Comparison of ENCODE assay signal across 8 cellular contexts in the genomic region with DNA sequence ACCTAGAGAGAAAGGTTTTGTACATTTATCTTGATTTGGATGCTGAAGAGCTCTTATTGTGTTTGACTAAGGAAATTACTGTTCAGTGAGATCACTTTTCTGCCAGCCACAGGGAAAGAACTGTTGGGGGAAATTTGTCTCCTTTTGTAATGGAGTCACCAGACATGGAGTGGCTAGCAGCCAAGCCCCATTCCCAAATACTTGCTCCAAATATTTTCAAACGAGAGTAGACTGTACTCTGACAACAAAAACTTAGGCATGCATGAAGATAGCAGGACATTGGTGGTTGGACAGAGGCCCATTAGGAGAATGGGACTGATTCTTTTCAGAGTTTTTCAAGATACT. TPM values are rescaled to one million over a fixed set of nuclear protein-coding genes. Genes with fewer than 3 reads are reported as not detected.
DNase-seq lines count a peak whose midpoint lies in the region; ATAC-seq and TF ChIP-seq lines count a peak whose summit lies in the region.

No MANE protein-coding gene starts in this region.

- H3K27ac ChIP-seq in 22Rv1 (peak overlapping the region; percentile 1; the same call in 1 of the 2 replicates), cingulate gyrus (ENCODE audit: low read depth, low read length) (peak overlapping the region; percentile 21), lower lobe of right lung (peak overlapping the region; percentile 42)

- peak; percentile 77 to 95 for ATAC-seq in lower lobe of right lung
- no peak for ATAC-seq in HG02852 (IDR thresholded peaks at IDR 0.05; ENCODE audit: unreplicated experiment)

- no peaks in the 10 kb centered on the region for H3K9me3 ChIP-seq in lower lobe of right lung

- intact Hi-C loops in lower lobe of right lung (cut with DNase I): no loop called here

- H3K4me1 ChIP-seq in lower lobe of right lung: peaks cover 19% of the 10 kb centered on the region

- DNase-seq in LHCN-M2 (ENCODE audit: low read depth) (peak; percentile 79), lower lobe of right lung (no peak), DMS153 treated with DMSO at 0.1 percent for 48 hours (lab: John Stamatoyannopoulos, UW; ENCODE audit: unreplicated experiment) (no peak), H4 (ENCODE audit: low spot score) (no peak)
- no peak for DNase-seq in stimulated activated CD4-positive, alpha-beta T cell treated with anti-CD3 and anti-CD28 coated beads, Interleukin-2, amount 100 ng/mL, for 24 hours

- no peak overlapping the region for H3K4me3 ChIP-seq in lower lobe of right lung

- H3K27me3 ChIP-seq in lower lobe of right lung (ENCODE audit: low read depth): no peaks in the 10 kb centered on the region

- H3K36me3 ChIP-seq in lower lobe of right lung: peaks cover 73% of the 10 kb centered on the region

- TF ChIP-seq CTCF in 22Rv1 (IDR thresholded peaks at IDR 0.05) (no peak), lower lobe of right lung (IDR thresholded peaks at IDR 0.05) (no peak)

RNA-seq across cellular contexts. Expression of gene IPO9, which starts 21.1 kb away (rescaled TPM):
- total RNA-seq in LHCN-M2 (2014; rRNA removed): 28.9 and 33.1 TPM in 2 replicates
- 39.2 TPM for polyA plus RNA-seq in LHCN-M2 (2012)
- 34.1 TPM for total RNA-seq in lower lobe of right lung
- 18.0 and 24.8 TPM in 2 replicates for total RNA-seq in H4 (2014; rRNA removed; shearing (Covaris generic))

RNA-seq across cellular contexts. Expression of gene SHISA4, which starts 38.7 kb away (rescaled TPM):
- total RNA-seq in LHCN-M2 (2014; rRNA removed) (21.0 and 30.6 TPM in 2 replicates), lower lobe of right lung (7.8 TPM)
- polyA plus RNA-seq in LHCN-M2 (2012): 56.0 TPM
- total RNA-seq in H4 (2014; rRNA removed; shearing (Covaris generic)): 46.3 and 56.1 TPM in 2 replicates
